ENCODE assay signal across 19 cellular contexts in the genomic region with DNA sequence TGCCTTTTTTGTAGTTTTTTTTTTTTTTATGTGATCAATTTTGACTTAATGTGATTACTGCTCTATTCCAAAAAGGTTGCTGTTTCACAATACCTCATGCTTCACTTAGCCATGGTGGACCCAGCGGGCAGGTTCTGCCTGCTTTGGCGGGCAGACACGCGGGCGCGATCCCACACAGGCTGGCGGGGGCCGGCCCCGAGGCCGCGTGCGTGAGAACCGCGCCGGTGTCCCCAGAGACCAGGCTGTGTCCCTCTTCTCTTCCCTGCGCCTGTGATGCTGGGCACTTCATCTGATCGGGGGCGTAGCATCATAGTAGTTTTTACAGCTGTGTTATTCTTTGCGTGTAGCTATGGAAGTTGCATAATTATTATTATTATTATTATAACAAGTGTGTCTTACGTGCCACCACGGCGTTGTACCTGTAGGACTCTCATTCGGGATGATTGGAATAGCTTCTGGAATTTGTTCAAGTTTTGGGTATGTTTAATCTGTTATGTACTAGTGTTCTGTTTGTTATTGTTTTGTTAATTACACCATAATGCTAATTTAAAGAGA. TPM values are rescaled to one million over a fixed set of nuclear protein-coding genes. Genes with fewer than 3 reads are reported as not detected.
"Had no signal": no experiment of that assay in that cellular context is flagged by ENCODE, and none has a peak within 500 bp of the region (broad histone marks: within the 10 kb centered on the region; RNA-seq: fewer than 3 reads in every experiment).

No MANE protein-coding gene starts in this region.

- ATAC-seq: activated CD8-positive, alpha-beta T cell treated with anti-CD3 and anti-CD28 coated beads, Interleukin-2, amount 10 ng/mL, durations not matched to agents 7 days and 5 days; left lung; stimulated activated effector memory CD8-positive, alpha-beta T cell treated with anti-CD3 and anti-CD28 coated beads, Interleukin-12 subunit alpha, Interleukin-12 subunit beta, amount 100 ng/mL, for 72 hours had no signal

- H3K9me3 Mint-ChIP-seq: activated CD4-positive, alpha-beta T cell treated with anti-CD3 and anti-CD28 coated beads, Interleukin-2, amount 10 ng/mL, durations not matched to agents 24 days and 14 days; activated naive CD4-positive, alpha-beta T cell treated with anti-CD3 and anti-CD28 coated beads, Interleukin-2, amount 50 U/mL, for 24 hours; nephron; stimulated activated effector memory CD8-positive, alpha-beta T cell treated with anti-CD3 and anti-CD28 coated beads, Interleukin-12 subunit alpha, Interleukin-12 subunit beta, amount 100 ng/mL, for 72 hours had no signal

- H3K27ac ChIP-seq: left lung, sigmoid colon, vagina had no signal

- H3K4me3 ChIP-seq: adrenal gland, left lung, sigmoid colon, vagina had no signal

- H3K27me3 Mint-ChIP-seq: activated CD4-positive, alpha-beta T cell treated with anti-CD3 and anti-CD28 coated beads, Interleukin-2, amount 10 ng/mL, durations not matched to agents 24 days and 14 days; activated naive CD4-positive, alpha-beta T cell treated with anti-CD3 and anti-CD28 coated beads, Interleukin-2, amount 50 U/mL, for 24 hours had no signal

- H3K27me3 ChIP-seq: adrenal gland, left lung, sigmoid colon, vagina had no signal

- H3K4me3 Mint-ChIP-seq: activated CD4-positive, alpha-beta T cell treated with anti-CD3 and anti-CD28 coated beads, Interleukin-2, amount 10 ng/mL, durations not matched to agents 24 days and 14 days; activated CD8-positive, alpha-beta T cell treated with anti-CD3 and anti-CD28 coated beads, Interleukin-2, amount 10 ng/mL, durations not matched to agents 7 days and 5 days; activated naive CD4-positive, alpha-beta T cell treated with anti-CD3 and anti-CD28 coated beads, Interleukin-2, amount 50 U/mL, for 24 hours; nephron; stimulated activated effector memory CD8-positive, alpha-beta T cell treated with anti-CD3 and anti-CD28 coated beads, Interleukin-12 subunit alpha, Interleukin-12 subunit beta, amount 100 ng/mL, for 72 hours had no signal

- H3K4me1 Mint-ChIP-seq: activated CD4-positive, alpha-beta T cell treated with anti-CD3 and anti-CD28 coated beads, Interleukin-2, amount 10 ng/mL, durations not matched to agents 24 days and 14 days; activated naive CD4-positive, alpha-beta T cell treated with anti-CD3 and anti-CD28 coated beads, Interleukin-2, amount 50 U/mL, for 24 hours; stimulated activated effector memory CD8-positive, alpha-beta T cell treated with anti-CD3 and anti-CD28 coated beads, Interleukin-12 subunit alpha, Interleukin-12 subunit beta, amount 100 ng/mL, for 72 hours had no signal

- H3K27ac Mint-ChIP-seq: activated CD4-positive, alpha-beta T cell treated with anti-CD3 and anti-CD28 coated beads, Interleukin-2, amount 10 ng/mL, durations not matched to agents 24 days and 14 days; activated CD8-positive, alpha-beta T cell treated with anti-CD3 and anti-CD28 coated beads, Interleukin-2, amount 10 ng/mL, durations not matched to agents 7 days and 5 days; activated naive CD4-positive, alpha-beta T cell treated with anti-CD3 and anti-CD28 coated beads, Interleukin-2, amount 50 U/mL, for 24 hours; nephron; stimulated activated effector memory CD8-positive, alpha-beta T cell treated with anti-CD3 and anti-CD28 coated beads, Interleukin-12 subunit alpha, Interleukin-12 subunit beta, amount 100 ng/mL, for 72 hours had no signal

- DNase-seq: activated CD4-positive, alpha-beta T cell treated with anti-CD3 and anti-CD28 coated beads, Interleukin-2, amount 10 ng/mL, durations not matched to agents 24 days and 14 days; activated CD4-positive, CD25-positive, alpha-beta regulatory T cell; activated CD8-positive, alpha-beta memory T cell treated with anti-CD3 and anti-CD28 coated beads, Interleukin-2, amount 50 U/mL, for 4 hours; activated CD8-positive, alpha-beta T cell treated with anti-CD3 and anti-CD28 coated beads, Interleukin-2, amount 10 ng/mL, durations not matched to agents 7 days and 5 days; activated effector memory CD4-positive, alpha-beta T cell treated with anti-CD3 and anti-CD28 coated beads, Interleukin-2, amount 50 U/mL, for 16 hours; activated T-cell treated with anti-CD3 and anti-CD28 coated beads, Interleukin-2, amount 50 U/mL, for 48 hours; islet precursor cell; occipital lobe; stimulated activated CD4-positive, alpha-beta T cell treated with anti-CD3 and anti-CD28 coated beads, Interleukin-1b, Interleukin-23, amount 100 ng/mL, for 48 hours had no signal

- H3K9me3 ChIP-seq: adrenal gland, left lung, sigmoid colon, vagina had no signal

- H3K4me1 ChIP-seq: left lung, vagina had no signal

RNA-seq across cellular contexts. Expression of a gene that starts 50.3 kb away (rescaled TPM):
- total RNA-seq: activated CD4-positive, alpha-beta T cell treated with anti-CD3 and anti-CD28 coated beads, Interleukin-2, amount 10 ng/mL, durations not matched to agents 24 days and 14 days; activated CD8-positive, alpha-beta T cell treated with anti-CD3 and anti-CD28 coated beads, Interleukin-2, amount 10 ng/mL, durations not matched to agents 7 days and 5 days; adrenal gland; left lung; occipital lobe; pulmonary artery endothelial cell; sigmoid colon; T-helper 2 cell treated with Interferon-gamma antibody and Interleukin-4, amounts not matched to agents 100 ng/mL and 5 ng/mL, for 36 hours; vagina had no signal
- polyA plus RNA-seq: adrenal gland, esophagus, sigmoid colon had no signal
